ENCODE assay signal across 1 cellular context in the genomic region with DNA sequence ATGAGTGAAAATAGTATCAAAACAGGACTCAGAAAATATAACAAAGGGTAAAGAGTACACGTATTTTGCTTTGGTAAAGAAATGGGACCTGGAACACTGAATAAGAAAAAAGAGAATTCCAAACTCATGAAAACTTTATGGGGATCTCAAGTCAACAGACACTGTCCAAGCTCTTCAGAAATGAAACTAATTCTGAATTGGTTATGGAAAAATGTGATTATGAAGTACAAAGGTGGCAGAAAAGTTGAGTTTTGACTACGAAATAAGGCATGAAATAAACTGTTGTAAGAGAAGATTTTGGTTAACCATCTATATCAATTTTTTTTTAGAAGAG.
TF ChIP-seq lines count a peak whose summit lies in the region.

No MANE protein-coding gene starts in this region.

TF ChIP-seq in HepG2, 621 proteins besides CTCF, POLR2A, EP300 and RAD21:
- TF ChIP-seq NR1H2 (CRISPR knock-in tag; IDR thresholded peaks at IDR 0.05; ENCODE audit: borderline replicate concordance, low read depth) (no peak), ZNF598 (CRISPR knock-in tag; IDR thresholded peaks at IDR 0.05; ENCODE audit: borderline replicate concordance) (no peak), GFI1 (CRISPR knock-in tag; IDR thresholded peaks at IDR 0.05; ENCODE audit: borderline replicate concordance) (no peak), HNF4G (IDR thresholded peaks at IDR 0.05; ENCODE audit: borderline replicate concordance, low read depth, low read length) (no peak), HNF4G (CRISPR knock-in tag; IDR thresholded peaks at IDR 0.05; ENCODE audit: borderline replicate concordance, low read depth) (no peak)
- TF ChIP-seq, protein P1, sequence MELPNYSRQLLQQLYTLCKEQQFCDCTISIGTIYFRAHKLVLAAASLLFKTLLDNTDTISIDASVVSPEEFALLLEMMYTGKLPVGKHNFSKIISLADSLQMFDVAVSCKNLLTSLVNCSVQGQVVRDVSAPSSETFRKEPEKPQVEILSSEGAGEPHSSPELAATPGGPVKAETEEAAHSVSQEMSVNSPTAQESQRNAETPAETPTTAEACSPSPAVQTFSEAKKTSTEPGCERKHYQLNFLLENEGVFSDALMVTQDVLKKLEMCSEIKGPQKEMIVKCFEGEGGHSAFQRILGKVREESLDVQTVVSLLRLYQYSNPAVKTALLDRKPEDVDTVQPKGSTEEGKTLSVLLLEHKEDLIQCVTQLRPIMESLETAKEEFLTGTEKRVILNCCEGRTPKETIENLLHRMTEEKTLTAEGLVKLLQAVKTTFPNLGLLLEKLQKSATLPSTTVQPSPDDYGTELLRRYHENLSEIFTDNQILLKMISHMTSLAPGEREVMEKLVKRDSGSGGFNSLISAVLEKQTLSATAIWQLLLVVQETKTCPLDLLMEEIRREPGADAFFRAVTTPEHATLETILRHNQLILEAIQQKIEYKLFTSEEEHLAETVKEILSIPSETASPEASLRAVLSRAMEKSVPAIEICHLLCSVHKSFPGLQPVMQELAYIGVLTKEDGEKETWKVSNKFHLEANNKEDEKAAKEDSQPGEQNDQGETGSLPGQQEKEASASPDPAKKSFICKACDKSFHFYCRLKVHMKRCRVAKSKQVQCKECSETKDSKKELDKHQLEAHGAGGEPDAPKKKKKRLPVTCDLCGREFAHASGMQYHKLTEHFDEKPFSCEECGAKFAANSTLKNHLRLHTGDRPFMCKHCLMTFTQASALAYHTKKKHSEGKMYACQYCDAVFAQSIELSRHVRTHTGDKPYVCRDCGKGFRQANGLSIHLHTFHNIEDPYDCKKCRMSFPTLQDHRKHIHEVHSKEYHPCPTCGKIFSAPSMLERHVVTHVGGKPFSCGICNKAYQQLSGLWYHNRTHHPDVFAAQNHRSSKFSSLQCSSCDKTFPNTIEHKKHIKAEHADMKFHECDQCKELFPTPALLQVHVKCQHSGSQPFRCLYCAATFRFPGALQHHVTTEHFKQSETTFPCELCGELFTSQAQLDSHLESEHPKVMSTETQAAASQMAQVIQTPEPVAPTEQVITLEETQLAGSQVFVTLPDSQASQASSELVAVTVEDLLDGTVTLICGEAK (IDR thresholded peaks at IDR 0.05), result 0 out of 2 replicates have a peak, but pooled peaks have one; percentile 7
- TF ChIP-seq, protein P1 (CRISPR knock-in tag; IDR thresholded peaks at IDR 0.05), result no peak
